Comparison of ENCODE assay signal across 16 cellular contexts in genomic region chr15:47473857-47474256, GRCh38.
DNase-seq lines count a peak whose midpoint lies in the region; TF ChIP-seq lines count a peak whose summit lies in the region.
"Had no signal": no experiment of that assay in that cellular context is flagged by ENCODE, and none has a peak within 500 bp of the region (broad histone marks: within the 10 kb centered on the region; RNA-seq: fewer than 3 reads in every experiment).

No MANE protein-coding gene starts in this region.

- no peaks in the 10 kb centered on the region for H3K36me3 ChIP-seq in adrenal gland (replicated peaks in 1 of 2)
- H3K36me3 ChIP-seq in mesenchymal stem cell (ENCODE audit: control insufficient read depth in 1 of 2, insufficient read depth in 2 of 2, low read depth in 1 of 2, low read length in 2 of 2), result no peaks in the 10 kb centered on the region
- H3K36me3 ChIP-seq: neutrophil had no signal

- H2BK120ac ChIP-seq in mesenchymal stem cell (ENCODE audit: low read depth, low read length), result no peak overlapping the region

- no peak overlapping the region for H3K18ac ChIP-seq in mesenchymal stem cell (ENCODE audit: low read depth in 1 of 2, low read length in 2 of 2)

- no peak overlapping the region for H4K8ac ChIP-seq in mesenchymal stem cell (ENCODE audit: low read length)

- peaks cover 0 to 6% of the 10 kb centered on the region in 2 donors for H3K4me1 ChIP-seq in adrenal gland (replicated peaks in 1 of 2)
- no peaks in the 10 kb centered on the region for H3K4me1 ChIP-seq in mesenchymal stem cell (ENCODE audit: control insufficient read depth, insufficient read depth, low read depth, low read length)

- no peak for TF ChIP-seq POLR2A in adrenal gland (IDR thresholded peaks at IDR 0.05)

- H3K4me3 ChIP-seq in adrenal gland, result no peak overlapping the region
- no peak overlapping the region for H3K4me3 ChIP-seq in mesenchymal stem cell (ENCODE audit: insufficient read depth in 1 of 2, low read depth in 1 of 2, low read length in 2 of 2)

- H3K27ac ChIP-seq in adrenal gland, result no peak overlapping the region
- no peak overlapping the region for H3K27ac ChIP-seq in mesenchymal stem cell (ENCODE audit: low read length, poor library complexity, severe bottlenecking)
- H3K27ac ChIP-seq: neutrophil had no signal

- no peak for TF ChIP-seq CTCF in adrenal gland (IDR thresholded peaks at IDR 0.05)

- H2BK5ac ChIP-seq in mesenchymal stem cell (ENCODE audit: low read depth, low read length, poor library complexity, severe bottlenecking), result no peak overlapping the region

- H3K9me3 ChIP-seq in adrenal gland (replicated peaks in 1 of 3), result no peaks in the 10 kb centered on the region
- H3K9me3 ChIP-seq in mesenchymal stem cell (ENCODE audit: control insufficient read depth, low read length), result no peaks in the 10 kb centered on the region
- H3K9me3 ChIP-seq: neutrophil had no signal

- intact Hi-C loops in adrenal gland (cut with DNase I), result loop anchor here in 1 of 2 donors (2.0 kb wide), 1 partner anchor 511 kb away; no protein-coding TSS in a partner anchor

- no peak overlapping the region for H2BK12ac ChIP-seq in mesenchymal stem cell (ENCODE audit: low read length in 2 of 2)

- no peak overlapping the region for H3K14ac ChIP-seq in mesenchymal stem cell (ENCODE audit: low read length in 2 of 2)

- H3K79me1 ChIP-seq in mesenchymal stem cell (replicated peaks; ENCODE audit: low read length, poor library complexity, severe bottlenecking), result no peaks in the 10 kb centered on the region

- H2AFZ ChIP-seq in mesenchymal stem cell (ENCODE audit: low read depth, low read length), result no peak overlapping the region

- H4K91ac ChIP-seq in mesenchymal stem cell (ENCODE audit: low read length), result no peak overlapping the region

- DNase-seq in adrenal gland, result peak; percentile 7 to 58 (median 23)
- peak; percentile 76 for DNase-seq in fibroblast of peridontal ligament (ENCODE audit: extremely low read depth)
- DNase-seq in mesenchymal stem cell, result no peak
- DNase-seq in stromal cell of bone marrow (ENCODE audit: low read depth), result peak; percentile 64
- DNase-seq in cortex of kidney (lab: John Stamatoyannopoulos, UW), result no peak
- DNase-seq in HCEC 1CT, result no peak
- no peak for DNase-seq in NCI-H146 (lab: John Stamatoyannopoulos, UW)
- DNase-seq in A172 (ENCODE audit: low spot score), result no peak
- DNase-seq: activated CD4-positive, alpha-beta T cell treated with anti-CD3 and anti-CD28 coated beads for 1 hour; CD4-positive, alpha-beta T cell; GF-D8; immature natural killer cell; KBM-7; NCI-H2107; T-helper 1 cell had no signal

- H3K23ac ChIP-seq in mesenchymal stem cell (ENCODE audit: low read length in 2 of 2), result no peak overlapping the region

- H3K27me3 ChIP-seq in adrenal gland (no peaks in the 10 kb centered on the region), mesenchymal stem cell (ENCODE audit: control insufficient read depth in 1 of 2, insufficient read depth in 1 of 2, low read length in 2 of 2) (no peaks in the 10 kb centered on the region)
- H3K27me3 ChIP-seq: neutrophil had no signal

- H3K4me2 ChIP-seq in mesenchymal stem cell (ENCODE audit: low read length, poor library complexity, severe bottlenecking), result no peak overlapping the region

- 47 to 71% (median 55%) methylated on average over 4 of the region's 4 CpGs for WGBS in adrenal gland, 4 donors
- WGBS in mesenchymal stem cell, result 91% methylated on average over 4 of the region's 4 CpGs

- H2AK5ac ChIP-seq in mesenchymal stem cell (ENCODE audit: low read length, severe bottlenecking), result no peak overlapping the region

- peak overlapping the region; percentile 34 for H3K9ac ChIP-seq in mesenchymal stem cell (ENCODE audit: low read length)

- H2BK15ac ChIP-seq in mesenchymal stem cell (ENCODE audit: low read depth, poor library complexity, severe bottlenecking), result no peak overlapping the region

- no peak overlapping the region for H3K4ac ChIP-seq in mesenchymal stem cell (ENCODE audit: low read depth in 1 of 2, low read length in 2 of 2)

Comparison
In these comparisons a context has a peak if more than half of its experiments do, and no peak if none do; other contexts are left out.
1. DNase-seq: peak in adrenal gland (7 of 7), fibroblast of peridontal ligament (single experiment) and stromal cell of bone marrow (single experiment); none in mesenchymal stem cell (single experiment), cortex of kidney (single experiment), HCEC 1CT (single experiment), NCI-H146 (single experiment) and A172 (single experiment).